24 cellular contexts compared by ENCODE assay signal in genomic region chr3:160065282-160065681, GRCh38.
"Had no signal": no experiment of that assay in that cellular context is flagged by ENCODE, and none has a peak within 500 bp of the region (broad histone marks: within the 10 kb centered on the region; RNA-seq: fewer than 3 reads in every experiment).

No MANE protein-coding gene starts in this region.

- H3K27me3 Mint-ChIP-seq: activated naive CD8-positive, alpha-beta T cell treated with anti-CD3 and anti-CD28 coated beads, Interleukin-2, amount 10 ng/mL, durations not matched to agents 7 days and 5 days; effector memory CD8-positive, alpha-beta T cell; progenitor cell of endocrine pancreas had no signal

- H3K4me1 Mint-ChIP-seq: activated B cell treated with CpG ODN at 0.5 μM for 24 hours, nephron had no signal

- H3K27ac Mint-ChIP-seq: activated B cell treated with CpG ODN at 0.5 μM for 24 hours; activated naive CD8-positive, alpha-beta T cell treated with anti-CD3 and anti-CD28 coated beads, Interleukin-2, amount 10 ng/mL, durations not matched to agents 7 days and 5 days; effector memory CD8-positive, alpha-beta T cell; nephron; progenitor cell of endocrine pancreas had no signal

- H3K4me3 Mint-ChIP-seq: activated B cell treated with CpG ODN at 0.5 μM for 24 hours; activated naive CD8-positive, alpha-beta T cell treated with anti-CD3 and anti-CD28 coated beads, Interleukin-2, amount 10 ng/mL, durations not matched to agents 7 days and 5 days; activated T-cell treated with anti-CD3 and anti-CD28 coated beads, Interleukin-2, amount 50 U/mL, for 4 hours; effector memory CD8-positive, alpha-beta T cell; nephron had no signal

- H3K36me3 Mint-ChIP-seq: activated naive CD8-positive, alpha-beta T cell treated with anti-CD3 and anti-CD28 coated beads, Interleukin-2, amount 10 ng/mL, durations not matched to agents 7 days and 5 days had no signal

- DNase-seq: activated B cell treated with CpG ODN at 0.5 μM for 24 hours; activated CD4-positive, alpha-beta T cell treated with anti-CD3 and anti-CD28 coated beads, Interleukin-2, amount 50 U/mL, for 4 hours; activated CD8-positive, alpha-beta memory T cell treated with anti-CD3 and anti-CD28 coated beads, Interleukin-2, amount 50 U/mL, for 48 hours; activated naive CD4-positive, alpha-beta T cell; activated naive CD8-positive, alpha-beta T cell treated with anti-CD3 and anti-CD28 coated beads, Interleukin-2, amount 10 ng/mL, durations not matched to agents 7 days and 5 days; activated T-cell treated with anti-CD3 and anti-CD28 coated beads, Interleukin-2, amount 50 U/mL, for 4 hours; amniotic stem cell; brain microvascular endothelial cell; dorsolateral prefrontal cortex; effector memory CD8-positive, alpha-beta T cell; erythroblast; gastrocnemius medialis; glutamatergic neuron; islet precursor cell; left cardiac atrium; mammary epithelial cell; ovary; right lobe of liver; stimulated activated CD4-positive, alpha-beta T cell treated with anti-CD3 and anti-CD28 coated beads, Interleukin-2, amount 100 ng/mL, for 48 hours; stomach; thyroid gland; upper lobe of left lung had no signal

- H3K9me3 Mint-ChIP-seq: activated naive CD8-positive, alpha-beta T cell treated with anti-CD3 and anti-CD28 coated beads, Interleukin-2, amount 10 ng/mL, durations not matched to agents 7 days and 5 days; activated T-cell treated with anti-CD3 and anti-CD28 coated beads, Interleukin-2, amount 50 U/mL, for 4 hours; effector memory CD8-positive, alpha-beta T cell had no signal

- ATAC-seq: activated T-cell treated with anti-CD3 and anti-CD28 coated beads, Interleukin-2, amount 50 U/mL, for 4 hours; effector memory CD8-positive, alpha-beta T cell; gastrocnemius medialis; left cardiac atrium; right lobe of liver had no signal
